1 cellular context compared by ENCODE assay signal in the genomic region with DNA sequence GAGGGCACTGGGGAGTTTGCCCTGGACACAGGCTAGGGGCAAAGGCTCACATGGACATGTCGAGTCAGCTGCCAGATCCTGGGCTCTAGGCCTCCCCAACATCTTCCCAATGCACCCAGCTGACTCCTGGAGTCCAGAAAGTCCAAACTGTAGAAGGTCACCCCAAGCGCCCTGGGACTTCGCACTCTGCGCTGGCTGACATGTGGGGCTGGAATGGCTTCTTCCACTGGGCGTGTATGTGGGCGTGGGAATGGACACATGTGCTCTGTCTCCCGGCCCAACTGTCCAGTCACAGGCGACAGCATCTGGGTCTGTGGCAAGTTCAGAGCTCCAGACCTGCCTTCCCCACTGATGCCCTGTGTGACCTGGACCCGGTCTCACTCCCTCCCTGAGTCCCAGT.
TF ChIP-seq lines count a peak whose summit lies in the region.

No MANE protein-coding gene starts in this region.

TF ChIP-seq in WTC11, 78 proteins besides CTCF, POLR2A, EP300 and RAD21 (continued from another document):
- TF ChIP-seq STAT6 (CRISPR knock-in tag; conservative IDR thresholded peaks at IDR 0.05; ENCODE audit: low read depth) = no peak
- TF ChIP-seq ZNF232 (CRISPR knock-in tag; IDR thresholded peaks at IDR 0.05) = no peak
- TF ChIP-seq, protein P1, sequence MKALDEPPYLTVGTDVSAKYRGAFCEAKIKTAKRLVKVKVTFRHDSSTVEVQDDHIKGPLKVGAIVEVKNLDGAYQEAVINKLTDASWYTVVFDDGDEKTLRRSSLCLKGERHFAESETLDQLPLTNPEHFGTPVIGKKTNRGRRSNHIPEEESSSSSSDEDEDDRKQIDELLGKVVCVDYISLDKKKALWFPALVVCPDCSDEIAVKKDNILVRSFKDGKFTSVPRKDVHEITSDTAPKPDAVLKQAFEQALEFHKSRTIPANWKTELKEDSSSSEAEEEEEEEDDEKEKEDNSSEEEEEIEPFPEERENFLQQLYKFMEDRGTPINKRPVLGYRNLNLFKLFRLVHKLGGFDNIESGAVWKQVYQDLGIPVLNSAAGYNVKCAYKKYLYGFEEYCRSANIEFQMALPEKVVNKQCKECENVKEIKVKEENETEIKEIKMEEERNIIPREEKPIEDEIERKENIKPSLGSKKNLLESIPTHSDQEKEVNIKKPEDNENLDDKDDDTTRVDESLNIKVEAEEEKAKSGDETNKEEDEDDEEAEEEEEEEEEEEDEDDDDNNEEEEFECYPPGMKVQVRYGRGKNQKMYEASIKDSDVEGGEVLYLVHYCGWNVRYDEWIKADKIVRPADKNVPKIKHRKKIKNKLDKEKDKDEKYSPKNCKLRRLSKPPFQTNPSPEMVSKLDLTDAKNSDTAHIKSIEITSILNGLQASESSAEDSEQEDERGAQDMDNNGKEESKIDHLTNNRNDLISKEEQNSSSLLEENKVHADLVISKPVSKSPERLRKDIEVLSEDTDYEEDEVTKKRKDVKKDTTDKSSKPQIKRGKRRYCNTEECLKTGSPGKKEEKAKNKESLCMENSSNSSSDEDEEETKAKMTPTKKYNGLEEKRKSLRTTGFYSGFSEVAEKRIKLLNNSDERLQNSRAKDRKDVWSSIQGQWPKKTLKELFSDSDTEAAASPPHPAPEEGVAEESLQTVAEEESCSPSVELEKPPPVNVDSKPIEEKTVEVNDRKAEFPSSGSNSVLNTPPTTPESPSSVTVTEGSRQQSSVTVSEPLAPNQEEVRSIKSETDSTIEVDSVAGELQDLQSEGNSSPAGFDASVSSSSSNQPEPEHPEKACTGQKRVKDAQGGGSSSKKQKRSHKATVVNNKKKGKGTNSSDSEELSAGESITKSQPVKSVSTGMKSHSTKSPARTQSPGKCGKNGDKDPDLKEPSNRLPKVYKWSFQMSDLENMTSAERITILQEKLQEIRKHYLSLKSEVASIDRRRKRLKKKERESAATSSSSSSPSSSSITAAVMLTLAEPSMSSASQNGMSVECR (CRISPR knock-in tag; IDR thresholded peaks at IDR 0.05; ENCODE audit: borderline replicate concordance) = no peak
- no peak for TF ChIP-seq ZBTB43 (CRISPR knock-in tag; IDR thresholded peaks at IDR 0.05)
- TF ChIP-seq NFATC4 (CRISPR knock-in tag; IDR thresholded peaks at IDR 0.05) = no peak
- TF ChIP-seq CBFB (CRISPR knock-in tag; IDR thresholded peaks at IDR 0.05; ENCODE audit: low read depth) = no peak
- no peak for TF ChIP-seq AFF4 (CRISPR knock-in tag; IDR thresholded peaks at IDR 0.05; ENCODE audit: borderline replicate concordance)
- no peak for TF ChIP-seq PRRX2 (CRISPR knock-in tag; IDR thresholded peaks at IDR 0.05)
- TF ChIP-seq FOXJ3 (CRISPR knock-in tag; IDR thresholded peaks at IDR 0.05; ENCODE audit: borderline replicate concordance) = no peak
- no peak for TF ChIP-seq JAZF1 (CRISPR knock-in tag; IDR thresholded peaks at IDR 0.05)
- no peak for TF ChIP-seq NR3C1 (CRISPR knock-in tag; conservative IDR thresholded peaks at IDR 0.05; ENCODE audit: low read depth)
- TF ChIP-seq ATF6 (CRISPR knock-in tag; IDR thresholded peaks at IDR 0.05) = no peak
- no peak for TF ChIP-seq ZNF396 (CRISPR knock-in tag; IDR thresholded peaks at IDR 0.05; ENCODE audit: borderline replicate concordance)
- no peak for TF ChIP-seq KAT7 (CRISPR knock-in tag; IDR thresholded peaks at IDR 0.05; ENCODE audit: borderline replicate concordance)
- TF ChIP-seq FOXP1 (CRISPR knock-in tag; IDR thresholded peaks at IDR 0.05; ENCODE audit: borderline replicate concordance) = no peak
